Comparison of ENCODE assay signal across 1 cellular context in the genomic region with DNA sequence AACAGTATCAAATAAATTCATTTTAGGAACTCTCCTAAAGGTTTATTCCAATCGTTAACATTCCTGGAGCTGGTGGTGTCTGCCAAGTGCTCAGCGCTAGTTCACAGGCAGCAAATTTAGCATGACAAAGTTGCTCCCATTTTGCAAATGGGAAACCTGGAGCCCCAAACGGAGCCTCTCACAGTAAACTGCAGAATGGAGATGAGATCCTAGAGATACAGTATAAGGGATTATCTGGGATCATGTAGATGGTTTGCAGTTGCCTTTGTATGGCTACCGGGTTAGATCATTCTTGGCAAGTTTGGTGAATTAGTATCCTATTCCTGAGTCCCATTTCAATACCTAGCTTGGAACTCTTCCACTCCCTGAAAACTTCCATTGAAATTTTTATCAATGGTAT.
TF ChIP-seq lines count a peak whose summit lies in the region.

No MANE protein-coding gene starts in this region.

TF ChIP-seq in GM23338, 12 proteins besides CTCF, POLR2A, EP300 and RAD21 (continued from another document):
- TF ChIP-seq, protein P1, sequence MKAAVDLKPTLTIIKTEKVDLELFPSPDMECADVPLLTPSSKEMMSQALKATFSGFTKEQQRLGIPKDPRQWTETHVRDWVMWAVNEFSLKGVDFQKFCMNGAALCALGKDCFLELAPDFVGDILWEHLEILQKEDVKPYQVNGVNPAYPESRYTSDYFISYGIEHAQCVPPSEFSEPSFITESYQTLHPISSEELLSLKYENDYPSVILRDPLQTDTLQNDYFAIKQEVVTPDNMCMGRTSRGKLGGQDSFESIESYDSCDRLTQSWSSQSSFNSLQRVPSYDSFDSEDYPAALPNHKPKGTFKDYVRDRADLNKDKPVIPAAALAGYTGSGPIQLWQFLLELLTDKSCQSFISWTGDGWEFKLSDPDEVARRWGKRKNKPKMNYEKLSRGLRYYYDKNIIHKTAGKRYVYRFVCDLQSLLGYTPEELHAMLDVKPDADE (IDR thresholded peaks at IDR 0.05) = no peak
- TF ChIP-seq POLR2AphosphoS5 (IDR thresholded peaks at IDR 0.05; ENCODE audit: low read depth) (no peak), ZNF114 (CRISPR knock-in tag; IDR thresholded peaks at IDR 0.05) (no peak), JUNB (IDR thresholded peaks at IDR 0.05; ENCODE audit: unreplicated experiment) (no peak), CREB1 (CRISPR knock-in tag; IDR thresholded peaks at IDR 0.05; ENCODE audit: low read depth) (no peak), EZH2 (IDR thresholded peaks at IDR 0.05; ENCODE audit: low read depth, unreplicated experiment) (no peak)
- TF ChIP-seq, protein P2, sequence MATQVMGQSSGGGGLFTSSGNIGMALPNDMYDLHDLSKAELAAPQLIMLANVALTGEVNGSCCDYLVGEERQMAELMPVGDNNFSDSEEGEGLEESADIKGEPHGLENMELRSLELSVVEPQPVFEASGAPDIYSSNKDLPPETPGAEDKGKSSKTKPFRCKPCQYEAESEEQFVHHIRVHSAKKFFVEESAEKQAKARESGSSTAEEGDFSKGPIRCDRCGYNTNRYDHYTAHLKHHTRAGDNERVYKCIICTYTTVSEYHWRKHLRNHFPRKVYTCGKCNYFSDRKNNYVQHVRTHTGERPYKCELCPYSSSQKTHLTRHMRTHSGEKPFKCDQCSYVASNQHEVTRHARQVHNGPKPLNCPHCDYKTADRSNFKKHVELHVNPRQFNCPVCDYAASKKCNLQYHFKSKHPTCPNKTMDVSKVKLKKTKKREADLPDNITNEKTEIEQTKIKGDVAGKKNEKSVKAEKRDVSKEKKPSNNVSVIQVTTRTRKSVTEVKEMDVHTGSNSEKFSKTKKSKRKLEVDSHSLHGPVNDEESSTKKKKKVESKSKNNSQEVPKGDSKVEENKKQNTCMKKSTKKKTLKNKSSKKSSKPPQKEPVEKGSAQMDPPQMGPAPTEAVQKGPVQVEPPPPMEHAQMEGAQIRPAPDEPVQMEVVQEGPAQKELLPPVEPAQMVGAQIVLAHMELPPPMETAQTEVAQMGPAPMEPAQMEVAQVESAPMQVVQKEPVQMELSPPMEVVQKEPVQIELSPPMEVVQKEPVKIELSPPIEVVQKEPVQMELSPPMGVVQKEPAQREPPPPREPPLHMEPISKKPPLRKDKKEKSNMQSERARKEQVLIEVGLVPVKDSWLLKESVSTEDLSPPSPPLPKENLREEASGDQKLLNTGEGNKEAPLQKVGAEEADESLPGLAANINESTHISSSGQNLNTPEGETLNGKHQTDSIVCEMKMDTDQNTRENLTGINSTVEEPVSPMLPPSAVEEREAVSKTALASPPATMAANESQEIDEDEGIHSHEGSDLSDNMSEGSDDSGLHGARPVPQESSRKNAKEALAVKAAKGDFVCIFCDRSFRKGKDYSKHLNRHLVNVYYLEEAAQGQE (IDR thresholded peaks at IDR 0.05; ENCODE audit: unreplicated experiment) = no peak
TF ChIP-seq in GM23338: peak in this region for 2.
